Comparison of ENCODE assay signal across 8 cellular contexts in genomic region chr2:200308001-200308400, GRCh38. TPM values are rescaled to one million over a fixed set of nuclear protein-coding genes. Genes with fewer than 3 reads are reported as not detected.
DNase-seq lines count a peak whose midpoint lies in the region; ATAC-seq, FAIRE-seq and TF ChIP-seq lines count a peak whose summit lies in the region.

No MANE protein-coding gene starts in this region.

- H3K9me3 Mint-ChIP-seq in astrocyte (ENCODE audit: unreplicated experiment) = no peaks in the 10 kb centered on the region

- ATAC-seq in heart right ventricle (no peak), left cardiac atrium (no peak), left lung (no peak), HG02973 (IDR thresholded peaks at IDR 0.05; ENCODE audit: unreplicated experiment) (no peak)

- H3K4me1 Mint-ChIP-seq in astrocyte (ENCODE audit: low read depth, unreplicated experiment) = peaks cover 35% of the 10 kb centered on the region

- WGBS in heart right ventricle, 2 donors = 10 to 14% methylated on average over 6 of the region's 6 CpGs

- H3K9ac ChIP-seq in astrocyte (ENCODE audit: low read length) = peak overlapping the region; percentile 89

- peaks cover 32% of the 10 kb centered on the region for H4K20me1 ChIP-seq in astrocyte (ENCODE audit: insufficient read depth, low read length)

- H3K36me3 Mint-ChIP-seq in astrocyte (ENCODE audit: low read depth, unreplicated experiment) = no peaks in the 10 kb centered on the region

- TF ChIP-seq POLR2A in vagina (IDR thresholded peaks at IDR 0.05) = no peak

- H3K27me3 Mint-ChIP-seq in astrocyte (ENCODE audit: low read depth, unreplicated experiment) = no peaks in the 10 kb centered on the region

- TF ChIP-seq CTCF in heart right ventricle (IDR thresholded peaks at IDR 0.05) (no peak), astrocyte (IDR thresholded peaks at IDR 0.05; ENCODE audit: insufficient read depth, low read depth, low read length) (no peak), left lung (IDR thresholded peaks at IDR 0.05) (no peak), vagina (IDR thresholded peaks at IDR 0.05) (no peak)

- peak overlapping the region; percentile 84 for H3K27ac Mint-ChIP-seq in astrocyte (ENCODE audit: unreplicated experiment)

- intact Hi-C loops in heart right ventricle (cut with DNase I) (loop anchor here in 9 of 10 donors (5.0 to 10.0 kb wide), 11 partner anchors 67 to 323 kb away; no protein-coding TSS in a partner anchor), left cardiac atrium (cut with DNase I) (loop anchor here in 1 of 2 donors (5.0 to 10.0 kb wide), 2 partner anchors 157 to 321 kb away; no protein-coding TSS in a partner anchor), left lung (cut with DNase I) (loop anchor here in 1 of 2 donors (10.0 kb wide), 1 partner anchor 323 kb away; no protein-coding TSS in a partner anchor), vagina (cut with DNase I) (loop anchor here (10.0 kb wide), 1 partner anchor 147 kb away; no protein-coding TSS in a partner anchor)

- H3K27me3 ChIP-seq in heart right ventricle (no peaks in the 10 kb centered on the region), astrocyte (ENCODE audit: insufficient read depth, low read length) (no peaks in the 10 kb centered on the region), left lung (peaks cover 0 to 10% of the 10 kb centered on the region in 2 donors), vagina (no peaks in the 10 kb centered on the region)

- H3K4me3 Mint-ChIP-seq in astrocyte (ENCODE audit: unreplicated experiment) = peak overlapping the region; percentile 94

- DNase-seq in heart right ventricle (no peak), left cardiac atrium (no peak), astrocyte (ENCODE audit: low read depth) (peak; percentile 37), left lung (no peak), vagina (ENCODE audit: extremely low spot score in 2 of 2) (no peak), NCI-H2029 (lab: John Stamatoyannopoulos, UW) (no peak), HuH-7 (ENCODE audit: low spot score) (no peak)

- H3K4me3 ChIP-seq in heart right ventricle = peak overlapping the region; percentile 76 to 95 (median 91)
- H3K4me3 ChIP-seq in astrocyte (ENCODE audit: insufficient read depth, low read depth, low read length) = peak overlapping the region; percentile 88
- peak overlapping the region; percentile 83 to 86 for H3K4me3 ChIP-seq in left lung
- peak overlapping the region; percentile 74 to 85 for H3K4me3 ChIP-seq in vagina

- H3K4me1 ChIP-seq in heart right ventricle = peaks cover 3 to 58% (median 36%) of the 10 kb centered on the region in 9 donors
- peaks cover 27% of the 10 kb centered on the region for H3K4me1 ChIP-seq in astrocyte (ENCODE audit: insufficient read depth, low read length)
- peaks cover 10 to 24% of the 10 kb centered on the region in 2 donors for H3K4me1 ChIP-seq in left lung
- H3K4me1 ChIP-seq in vagina = peaks cover 56% of the 10 kb centered on the region

- H2AFZ ChIP-seq in astrocyte (ENCODE audit: low read depth, low read length) = no peak overlapping the region

- H3K9me3 ChIP-seq in heart right ventricle (no peaks in the 10 kb centered on the region), astrocyte (ENCODE audit: insufficient read depth, low read depth, low read length) (no peaks in the 10 kb centered on the region), left lung (no peaks in the 10 kb centered on the region), vagina (no peaks in the 10 kb centered on the region)

- H3K36me3 ChIP-seq in heart right ventricle (no peaks in the 10 kb centered on the region), astrocyte (ENCODE audit: insufficient read depth, low read length) (no peaks in the 10 kb centered on the region), left lung (no peaks in the 10 kb centered on the region), vagina (no peaks in the 10 kb centered on the region)

- H3K79me2 ChIP-seq in astrocyte (ENCODE audit: insufficient read depth, low read length) = peaks cover 62% of the 10 kb centered on the region

- peak overlapping the region; percentile 99 for H3K4me2 ChIP-seq in astrocyte (ENCODE audit: low read length)

- H3K27ac ChIP-seq in heart right ventricle (peak overlapping the region in 9 of 10 donors; percentile 90 to 97 (median 94)), astrocyte (ENCODE audit: low read depth, low read length) (peak overlapping the region; percentile 81), left lung (peak overlapping the region; percentile 37 to 96), vagina (peak overlapping the region; percentile 98)

- no peak for FAIRE-seq in astrocyte (lab: Jason Lieb, UNC)

RNA-seq across cellular contexts. Expression of gene SPATS2L, which starts 1.5 kb away (rescaled TPM):
- 100 to 1,000 TPM in 2 of 10 donors, 10 to 100 TPM in 8; 48.4 to 104 (median 73.5) TPM for total RNA-seq in heart right ventricle
- polyA plus RNA-seq in heart right ventricle = 10 to 100 TPM; 23.4 to 74.2 TPM
- 100 to 1,000 TPM in 1 of 2 donors, 10 to 100 TPM in 1; 95.7 to 117 TPM for total RNA-seq in left cardiac atrium
- total RNA-seq in astrocyte = 192 and 221 TPM in 2 replicates
- 10 to 100 TPM; 91.0 to 96.0 TPM for total RNA-seq in left lung
- 65.6 TPM for total RNA-seq in vagina
